1 cellular context compared by ENCODE assay signal in the genomic region with DNA sequence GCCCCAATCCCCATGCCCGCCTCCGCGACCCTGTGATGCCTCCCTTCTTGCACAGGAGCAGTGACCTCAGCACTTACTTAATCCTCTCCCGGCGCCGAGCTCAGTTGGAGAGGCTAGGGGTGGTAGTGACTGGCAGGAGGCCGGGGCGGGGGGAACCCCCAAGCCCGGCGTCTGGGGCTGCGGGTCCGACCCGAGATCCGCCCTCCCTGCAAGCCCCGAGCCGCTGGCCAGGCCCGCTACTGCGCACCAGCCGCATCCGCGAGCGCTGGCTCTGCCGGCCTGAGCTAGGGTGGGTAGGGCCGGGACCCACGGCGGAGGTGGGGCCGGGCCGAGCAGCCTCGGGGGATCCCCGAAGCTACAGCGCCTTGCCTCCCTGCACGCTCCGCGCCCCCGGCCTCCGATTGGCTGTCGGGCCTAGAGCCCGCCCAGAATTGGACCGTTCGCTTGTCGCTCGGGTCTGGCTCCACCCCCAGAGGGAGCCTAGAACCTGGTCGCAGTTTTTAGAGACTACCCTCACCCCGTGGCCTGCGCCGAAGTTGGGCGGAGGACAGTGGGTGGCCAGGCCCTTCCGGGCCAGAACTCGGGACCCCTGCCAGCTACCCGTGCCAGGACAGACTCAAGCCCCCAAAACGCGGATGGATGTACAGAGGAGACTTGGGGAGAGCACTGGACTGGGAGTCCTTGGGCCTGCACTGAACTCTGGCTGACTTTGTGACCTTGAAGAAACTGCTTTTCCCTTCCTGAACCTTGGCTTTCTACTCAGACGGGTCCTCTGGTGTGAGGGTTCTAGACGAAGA.
TF ChIP-seq lines count a peak whose summit lies in the region.

A gene (minus strand): TSS at position 362 of the 797 bp plus-strand sequence. CDS start 2,048 bp downstream, outside the sequence.

TF ChIP-seq in GM12878, 131 proteins besides CTCF, POLR2A, EP300 and RAD21 (continued from another document and continues in another):
- TF ChIP-seq, protein P1, sequence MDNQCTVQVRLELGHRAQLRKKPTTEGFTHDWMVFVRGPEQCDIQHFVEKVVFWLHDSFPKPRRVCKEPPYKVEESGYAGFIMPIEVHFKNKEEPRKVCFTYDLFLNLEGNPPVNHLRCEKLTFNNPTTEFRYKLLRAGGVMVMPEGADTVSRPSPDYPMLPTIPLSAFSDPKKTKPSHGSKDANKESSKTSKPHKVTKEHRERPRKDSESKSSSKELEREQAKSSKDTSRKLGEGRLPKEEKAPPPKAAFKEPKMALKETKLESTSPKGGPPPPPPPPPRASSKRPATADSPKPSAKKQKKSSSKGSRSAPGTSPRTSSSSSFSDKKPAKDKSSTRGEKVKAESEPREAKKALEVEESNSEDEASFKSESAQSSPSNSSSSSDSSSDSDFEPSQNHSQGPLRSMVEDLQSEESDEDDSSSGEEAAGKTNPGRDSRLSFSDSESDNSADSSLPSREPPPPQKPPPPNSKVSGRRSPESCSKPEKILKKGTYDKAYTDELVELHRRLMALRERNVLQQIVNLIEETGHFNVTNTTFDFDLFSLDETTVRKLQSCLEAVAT (IDR thresholded peaks at IDR 0.05), result no peak
- peak; percentile 45 for TF ChIP-seq IKZF1 (conservative IDR thresholded peaks at IDR 0.05)
- TF ChIP-seq ESRRA (IDR thresholded peaks at IDR 0.05; ENCODE audit: low read length), result no peak
- no peak for TF ChIP-seq YBX1 (IDR thresholded peaks at IDR 0.05)
- TF ChIP-seq, protein P2, sequence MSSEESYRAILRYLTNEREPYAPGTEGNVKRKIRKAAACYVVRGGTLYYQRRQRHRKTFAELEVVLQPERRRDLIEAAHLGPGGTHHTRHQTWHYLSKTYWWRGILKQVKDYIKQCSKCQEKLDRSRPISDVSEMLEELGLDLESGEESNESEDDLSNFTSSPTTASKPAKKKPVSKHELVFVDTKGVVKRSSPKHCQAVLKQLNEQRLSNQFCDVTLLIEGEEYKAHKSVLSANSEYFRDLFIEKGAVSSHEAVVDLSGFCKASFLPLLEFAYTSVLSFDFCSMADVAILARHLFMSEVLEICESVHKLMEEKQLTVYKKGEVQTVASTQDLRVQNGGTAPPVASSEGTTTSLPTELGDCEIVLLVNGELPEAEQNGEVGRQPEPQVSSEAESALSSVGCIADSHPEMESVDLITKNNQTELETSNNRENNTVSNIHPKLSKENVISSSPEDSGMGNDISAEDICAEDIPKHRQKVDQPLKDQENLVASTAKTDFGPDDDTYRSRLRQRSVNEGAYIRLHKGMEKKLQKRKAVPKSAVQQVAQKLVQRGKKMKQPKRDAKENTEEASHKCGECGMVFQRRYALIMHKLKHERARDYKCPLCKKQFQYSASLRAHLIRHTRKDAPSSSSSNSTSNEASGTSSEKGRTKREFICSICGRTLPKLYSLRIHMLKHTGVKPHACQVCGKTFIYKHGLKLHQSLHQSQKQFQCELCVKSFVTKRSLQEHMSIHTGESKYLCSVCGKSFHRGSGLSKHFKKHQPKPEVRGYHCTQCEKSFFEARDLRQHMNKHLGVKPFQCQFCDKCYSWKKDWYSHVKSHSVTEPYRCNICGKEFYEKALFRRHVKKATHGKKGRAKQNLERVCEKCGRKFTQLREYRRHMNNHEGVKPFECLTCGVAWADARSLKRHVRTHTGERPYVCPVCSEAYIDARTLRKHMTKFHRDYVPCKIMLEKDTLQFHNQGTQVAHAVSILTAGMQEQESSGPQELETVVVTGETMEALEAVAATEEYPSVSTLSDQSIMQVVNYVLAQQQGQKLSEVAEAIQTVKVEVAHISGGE (CRISPR knock-in tag; IDR thresholded peaks at IDR 0.05), result no peak
- TF ChIP-seq, protein P3, sequence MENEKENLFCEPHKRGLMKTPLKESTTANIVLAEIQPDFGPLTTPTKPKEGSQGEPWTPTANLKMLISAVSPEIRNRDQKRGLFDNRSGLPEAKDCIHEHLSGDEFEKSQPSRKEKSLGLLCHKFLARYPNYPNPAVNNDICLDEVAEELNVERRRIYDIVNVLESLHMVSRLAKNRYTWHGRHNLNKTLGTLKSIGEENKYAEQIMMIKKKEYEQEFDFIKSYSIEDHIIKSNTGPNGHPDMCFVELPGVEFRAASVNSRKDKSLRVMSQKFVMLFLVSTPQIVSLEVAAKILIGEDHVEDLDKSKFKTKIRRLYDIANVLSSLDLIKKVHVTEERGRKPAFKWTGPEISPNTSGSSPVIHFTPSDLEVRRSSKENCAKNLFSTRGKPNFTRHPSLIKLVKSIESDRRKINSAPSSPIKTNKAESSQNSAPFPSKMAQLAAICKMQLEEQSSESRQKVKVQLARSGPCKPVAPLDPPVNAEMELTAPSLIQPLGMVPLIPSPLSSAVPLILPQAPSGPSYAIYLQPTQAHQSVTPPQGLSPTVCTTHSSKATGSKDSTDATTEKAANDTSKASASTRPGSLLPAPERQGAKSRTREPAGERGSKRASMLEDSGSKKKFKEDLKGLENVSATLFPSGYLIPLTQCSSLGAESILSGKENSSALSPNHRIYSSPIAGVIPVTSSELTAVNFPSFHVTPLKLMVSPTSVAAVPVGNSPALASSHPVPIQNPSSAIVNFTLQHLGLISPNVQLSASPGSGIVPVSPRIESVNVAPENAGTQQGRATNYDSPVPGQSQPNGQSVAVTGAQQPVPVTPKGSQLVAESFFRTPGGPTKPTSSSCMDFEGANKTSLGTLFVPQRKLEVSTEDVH (IDR thresholded peaks at IDR 0.05; ENCODE audit: low read depth, partially characterized antibody), result no peak
- no peak for TF ChIP-seq BRCA1 (IDR thresholded peaks at IDR 0.05; ENCODE audit: low read depth, low read length)
- TF ChIP-seq, protein P4, sequence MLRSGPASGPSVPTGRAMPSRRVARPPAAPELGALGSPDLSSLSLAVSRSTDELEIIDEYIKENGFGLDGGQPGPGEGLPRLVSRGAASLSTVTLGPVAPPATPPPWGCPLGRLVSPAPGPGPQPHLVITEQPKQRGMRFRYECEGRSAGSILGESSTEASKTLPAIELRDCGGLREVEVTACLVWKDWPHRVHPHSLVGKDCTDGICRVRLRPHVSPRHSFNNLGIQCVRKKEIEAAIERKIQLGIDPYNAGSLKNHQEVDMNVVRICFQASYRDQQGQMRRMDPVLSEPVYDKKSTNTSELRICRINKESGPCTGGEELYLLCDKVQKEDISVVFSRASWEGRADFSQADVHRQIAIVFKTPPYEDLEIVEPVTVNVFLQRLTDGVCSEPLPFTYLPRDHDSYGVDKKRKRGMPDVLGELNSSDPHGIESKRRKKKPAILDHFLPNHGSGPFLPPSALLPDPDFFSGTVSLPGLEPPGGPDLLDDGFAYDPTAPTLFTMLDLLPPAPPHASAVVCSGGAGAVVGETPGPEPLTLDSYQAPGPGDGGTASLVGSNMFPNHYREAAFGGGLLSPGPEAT (IDR thresholded peaks at IDR 0.05; ENCODE audit: low read depth), result 0 out of 2 replicates have a peak, but pooled peaks have one; percentile 20
- no peak for TF ChIP-seq CBX5 (IDR thresholded peaks at IDR 0.05; ENCODE audit: low read depth)
- TF ChIP-seq, protein P5, sequence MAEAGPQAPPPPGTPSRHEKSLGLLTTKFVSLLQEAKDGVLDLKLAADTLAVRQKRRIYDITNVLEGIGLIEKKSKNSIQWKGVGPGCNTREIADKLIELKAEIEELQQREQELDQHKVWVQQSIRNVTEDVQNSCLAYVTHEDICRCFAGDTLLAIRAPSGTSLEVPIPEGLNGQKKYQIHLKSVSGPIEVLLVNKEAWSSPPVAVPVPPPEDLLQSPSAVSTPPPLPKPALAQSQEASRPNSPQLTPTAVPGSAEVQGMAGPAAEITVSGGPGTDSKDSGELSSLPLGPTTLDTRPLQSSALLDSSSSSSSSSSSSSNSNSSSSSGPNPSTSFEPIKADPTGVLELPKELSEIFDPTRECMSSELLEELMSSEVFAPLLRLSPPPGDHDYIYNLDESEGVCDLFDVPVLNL (IDR thresholded peaks at IDR 0.05; ENCODE audit: low read depth, low read length), result no peak
- TF ChIP-seq BACH1 (IDR thresholded peaks at IDR 0.05; ENCODE audit: borderline replicate concordance), result peak; percentile 9; the same call in 1 of the 2 replicates
- TF ChIP-seq MEF2B (IDR thresholded peaks at IDR 0.05; ENCODE audit: partially characterized antibody, poor library complexity, severe bottlenecking), result no peak
- no peak for TF ChIP-seq RB1 (IDR thresholded peaks at IDR 0.05; ENCODE audit: borderline replicate concordance)
- no peak; the same call in 1 of the 2 replicates for TF ChIP-seq KDM1A (IDR thresholded peaks at IDR 0.05; ENCODE audit: borderline replicate concordance)
- no peak for TF ChIP-seq ASH2L (IDR thresholded peaks at IDR 0.05; ENCODE audit: borderline replicate concordance, low read depth)
- TF ChIP-seq CHD2 (IDR thresholded peaks at IDR 0.05; ENCODE audit: borderline replicate concordance, low read depth, low read length), result peak; percentile 92
- TF ChIP-seq HDGF (IDR thresholded peaks at IDR 0.05), result no peak
- TF ChIP-seq RELA (IDR thresholded peaks at IDR 0.05; ENCODE audit: borderline replicate concordance, partially characterized antibody), result no peak
- TF ChIP-seq TAF1 (IDR thresholded peaks at IDR 0.05; ENCODE audit: borderline replicate concordance, low read depth, low read length), result 0 out of 2 replicates have a peak, but pooled peaks have one; percentile 17
- no peak for TF ChIP-seq POLR2AphosphoS5 (IDR thresholded peaks at IDR 0.05; ENCODE audit: low read length)
- TF ChIP-seq, protein P6, sequence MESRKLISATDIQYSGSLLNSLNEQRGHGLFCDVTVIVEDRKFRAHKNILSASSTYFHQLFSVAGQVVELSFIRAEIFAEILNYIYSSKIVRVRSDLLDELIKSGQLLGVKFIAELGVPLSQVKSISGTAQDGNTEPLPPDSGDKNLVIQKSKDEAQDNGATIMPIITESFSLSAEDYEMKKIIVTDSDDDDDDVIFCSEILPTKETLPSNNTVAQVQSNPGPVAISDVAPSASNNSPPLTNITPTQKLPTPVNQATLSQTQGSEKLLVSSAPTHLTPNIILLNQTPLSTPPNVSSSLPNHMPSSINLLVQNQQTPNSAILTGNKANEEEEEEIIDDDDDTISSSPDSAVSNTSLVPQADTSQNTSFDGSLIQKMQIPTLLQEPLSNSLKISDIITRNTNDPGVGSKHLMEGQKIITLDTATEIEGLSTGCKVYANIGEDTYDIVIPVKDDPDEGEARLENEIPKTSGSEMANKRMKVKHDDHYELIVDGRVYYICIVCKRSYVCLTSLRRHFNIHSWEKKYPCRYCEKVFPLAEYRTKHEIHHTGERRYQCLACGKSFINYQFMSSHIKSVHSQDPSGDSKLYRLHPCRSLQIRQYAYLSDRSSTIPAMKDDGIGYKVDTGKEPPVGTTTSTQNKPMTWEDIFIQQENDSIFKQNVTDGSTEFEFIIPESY (IDR thresholded peaks at IDR 0.05), result no peak
- peak; percentile 53; the same call in 1 of the 2 replicates for TF ChIP-seq GATAD2B (conservative IDR thresholded peaks at IDR 0.05; ENCODE audit: low read depth)
- TF ChIP-seq, protein P7, sequence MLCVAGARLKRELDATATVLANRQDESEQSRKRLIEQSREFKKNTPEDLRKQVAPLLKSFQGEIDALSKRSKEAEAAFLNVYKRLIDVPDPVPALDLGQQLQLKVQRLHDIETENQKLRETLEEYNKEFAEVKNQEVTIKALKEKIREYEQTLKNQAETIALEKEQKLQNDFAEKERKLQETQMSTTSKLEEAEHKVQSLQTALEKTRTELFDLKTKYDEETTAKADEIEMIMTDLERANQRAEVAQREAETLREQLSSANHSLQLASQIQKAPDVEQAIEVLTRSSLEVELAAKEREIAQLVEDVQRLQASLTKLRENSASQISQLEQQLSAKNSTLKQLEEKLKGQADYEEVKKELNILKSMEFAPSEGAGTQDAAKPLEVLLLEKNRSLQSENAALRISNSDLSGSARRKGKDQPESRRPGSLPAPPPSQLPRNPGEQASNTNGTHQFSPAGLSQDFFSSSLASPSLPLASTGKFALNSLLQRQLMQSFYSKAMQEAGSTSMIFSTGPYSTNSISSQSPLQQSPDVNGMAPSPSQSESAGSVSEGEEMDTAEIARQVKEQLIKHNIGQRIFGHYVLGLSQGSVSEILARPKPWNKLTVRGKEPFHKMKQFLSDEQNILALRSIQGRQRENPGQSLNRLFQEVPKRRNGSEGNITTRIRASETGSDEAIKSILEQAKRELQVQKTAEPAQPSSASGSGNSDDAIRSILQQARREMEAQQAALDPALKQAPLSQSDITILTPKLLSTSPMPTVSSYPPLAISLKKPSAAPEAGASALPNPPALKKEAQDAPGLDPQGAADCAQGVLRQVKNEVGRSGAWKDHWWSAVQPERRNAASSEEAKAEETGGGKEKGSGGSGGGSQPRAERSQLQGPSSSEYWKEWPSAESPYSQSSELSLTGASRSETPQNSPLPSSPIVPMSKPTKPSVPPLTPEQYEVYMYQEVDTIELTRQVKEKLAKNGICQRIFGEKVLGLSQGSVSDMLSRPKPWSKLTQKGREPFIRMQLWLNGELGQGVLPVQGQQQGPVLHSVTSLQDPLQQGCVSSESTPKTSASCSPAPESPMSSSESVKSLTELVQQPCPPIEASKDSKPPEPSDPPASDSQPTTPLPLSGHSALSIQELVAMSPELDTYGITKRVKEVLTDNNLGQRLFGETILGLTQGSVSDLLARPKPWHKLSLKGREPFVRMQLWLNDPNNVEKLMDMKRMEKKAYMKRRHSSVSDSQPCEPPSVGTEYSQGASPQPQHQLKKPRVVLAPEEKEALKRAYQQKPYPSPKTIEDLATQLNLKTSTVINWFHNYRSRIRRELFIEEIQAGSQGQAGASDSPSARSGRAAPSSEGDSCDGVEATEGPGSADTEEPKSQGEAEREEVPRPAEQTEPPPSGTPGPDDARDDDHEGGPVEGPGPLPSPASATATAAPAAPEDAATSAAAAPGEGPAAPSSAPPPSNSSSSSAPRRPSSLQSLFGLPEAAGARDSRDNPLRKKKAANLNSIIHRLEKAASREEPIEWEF (IDR thresholded peaks at IDR 0.05; ENCODE audit: insufficient replicate concordance, low read depth, low read length), result no peak
- 0 out of 2 replicates have a peak, but pooled peaks have one; percentile 15 for TF ChIP-seq PAX5 (IDR thresholded peaks at IDR 0.05; ENCODE audit: borderline replicate concordance, low read depth, low read length)
- TF ChIP-seq, protein P8, sequence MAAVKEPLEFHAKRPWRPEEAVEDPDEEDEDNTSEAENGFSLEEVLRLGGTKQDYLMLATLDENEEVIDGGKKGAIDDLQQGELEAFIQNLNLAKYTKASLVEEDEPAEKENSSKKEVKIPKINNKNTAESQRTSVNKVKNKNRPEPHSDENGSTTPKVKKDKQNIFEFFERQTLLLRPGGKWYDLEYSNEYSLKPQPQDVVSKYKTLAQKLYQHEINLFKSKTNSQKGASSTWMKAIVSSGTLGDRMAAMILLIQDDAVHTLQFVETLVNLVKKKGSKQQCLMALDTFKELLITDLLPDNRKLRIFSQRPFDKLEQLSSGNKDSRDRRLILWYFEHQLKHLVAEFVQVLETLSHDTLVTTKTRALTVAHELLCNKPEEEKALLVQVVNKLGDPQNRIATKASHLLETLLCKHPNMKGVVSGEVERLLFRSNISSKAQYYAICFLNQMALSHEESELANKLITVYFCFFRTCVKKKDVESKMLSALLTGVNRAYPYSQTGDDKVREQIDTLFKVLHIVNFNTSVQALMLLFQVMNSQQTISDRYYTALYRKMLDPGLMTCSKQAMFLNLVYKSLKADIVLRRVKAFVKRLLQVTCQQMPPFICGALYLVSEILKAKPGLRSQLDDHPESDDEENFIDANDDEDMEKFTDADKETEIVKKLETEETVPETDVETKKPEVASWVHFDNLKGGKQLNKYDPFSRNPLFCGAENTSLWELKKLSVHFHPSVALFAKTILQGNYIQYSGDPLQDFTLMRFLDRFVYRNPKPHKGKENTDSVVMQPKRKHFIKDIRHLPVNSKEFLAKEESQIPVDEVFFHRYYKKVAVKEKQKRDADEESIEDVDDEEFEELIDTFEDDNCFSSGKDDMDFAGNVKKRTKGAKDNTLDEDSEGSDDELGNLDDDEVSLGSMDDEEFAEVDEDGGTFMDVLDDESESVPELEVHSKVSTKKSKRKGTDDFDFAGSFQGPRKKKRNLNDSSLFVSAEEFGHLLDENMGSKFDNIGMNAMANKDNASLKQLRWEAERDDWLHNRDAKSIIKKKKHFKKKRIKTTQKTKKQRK (IDR thresholded peaks at IDR 0.05; ENCODE audit: low read depth, low read length), result no peak
- peak; percentile 97 for TF ChIP-seq SP1 (IDR thresholded peaks at IDR 0.05; ENCODE audit: low read depth, low read length)
- TF ChIP-seq, protein P9, sequence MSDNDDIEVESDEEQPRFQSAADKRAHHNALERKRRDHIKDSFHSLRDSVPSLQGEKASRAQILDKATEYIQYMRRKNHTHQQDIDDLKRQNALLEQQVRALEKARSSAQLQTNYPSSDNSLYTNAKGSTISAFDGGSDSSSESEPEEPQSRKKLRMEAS (IDR thresholded peaks at IDR 0.05; ENCODE audit: low read depth, low read length), result peak; percentile 44
- TF ChIP-seq POU2F2 (IDR thresholded peaks at IDR 0.05; ENCODE audit: borderline replicate concordance, low read depth, low read length), result no peak
